Comparison of ENCODE assay signal across 20 cellular contexts in the genomic region with DNA sequence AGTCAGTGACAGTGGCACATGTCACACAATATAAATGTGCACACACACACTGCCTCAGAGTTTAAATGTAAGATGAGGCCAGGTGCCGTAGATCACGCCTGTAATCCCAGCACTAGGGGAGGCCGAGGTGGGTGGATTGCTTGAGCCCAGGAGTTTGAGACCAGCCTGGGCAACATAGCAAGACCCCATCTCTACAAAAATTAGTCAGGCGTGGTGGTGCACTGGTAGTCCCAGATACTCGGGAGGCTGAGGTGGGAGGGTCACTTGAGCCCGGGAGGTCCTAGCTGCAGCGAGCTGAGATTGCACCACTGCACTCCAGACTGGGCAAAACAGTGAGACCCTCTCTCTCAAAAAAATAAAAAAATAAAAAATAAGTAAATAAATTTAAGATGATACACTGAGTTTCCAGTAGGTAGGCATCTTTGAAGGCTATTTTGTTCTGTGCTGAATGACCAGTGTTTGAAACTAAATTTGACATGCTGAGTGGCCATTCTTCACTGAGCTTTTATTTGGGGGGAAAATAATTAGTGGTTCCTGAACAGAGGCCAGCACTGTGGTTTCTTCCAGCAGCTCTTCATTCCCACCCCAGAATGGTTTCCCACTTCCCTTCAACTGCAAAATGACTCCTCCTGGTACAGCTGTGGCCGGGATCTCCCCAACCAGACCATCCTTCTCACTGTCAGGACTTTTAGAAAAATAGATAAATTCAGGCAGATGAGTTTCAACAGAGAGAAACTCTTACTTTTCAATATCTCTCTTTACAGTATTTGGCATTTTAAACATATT.
"Had no signal": no experiment of that assay in that cellular context is flagged by ENCODE, and none has a peak within 500 bp of the region (broad histone marks: within the 10 kb centered on the region; RNA-seq: fewer than 3 reads in every experiment).

No MANE protein-coding gene starts in this region.

- H3K9me3 Mint-ChIP-seq: activated CD4-positive, alpha-beta T cell treated with anti-CD3 and anti-CD28 coated beads, Interleukin-2, amount 10 ng/mL, durations not matched to agents 7 days and 5 days; activated naive CD8-positive, alpha-beta T cell treated with anti-CD3 and anti-CD28 coated beads, Interleukin-2, amount 10 ng/mL, durations not matched to agents 7 days and 5 days; activated T-cell treated with anti-CD3 and anti-CD28 coated beads, Interleukin-2, amount 50 U/mL, for 72 hours; endodermal cell; immature natural killer cell; neural crest cell; stimulated activated memory B cell treated with anti-CD40 and anti-IgM and Interleukin-4, amounts not matched to agents 10 μg/mL and 1 μg/mL and 100 μg/mL, for 72 hours; T-helper 2 cell treated with Interferon-gamma antibody and Interleukin-4, amounts not matched to agents 5 μg/mL and 100 μg/mL, for 36 hours had no signal

- H3K9me3 ChIP-seq: gastrocnemius medialis, heart left ventricle, lower lobe of right lung, ovary, tibial artery, uterus had no signal

- H3K27me3 Mint-ChIP-seq: activated CD4-positive, alpha-beta T cell treated with anti-CD3 and anti-CD28 coated beads, Interleukin-2, amount 10 ng/mL, durations not matched to agents 7 days and 5 days; activated naive CD8-positive, alpha-beta T cell treated with anti-CD3 and anti-CD28 coated beads, Interleukin-2, amount 10 ng/mL, durations not matched to agents 7 days and 5 days had no signal

- H3K4me3 Mint-ChIP-seq: activated CD4-positive, alpha-beta T cell treated with anti-CD3 and anti-CD28 coated beads, Interleukin-2, amount 10 ng/mL, durations not matched to agents 7 days and 5 days; activated naive CD8-positive, alpha-beta T cell treated with anti-CD3 and anti-CD28 coated beads, Interleukin-2, amount 10 ng/mL, durations not matched to agents 7 days and 5 days; activated T-cell treated with anti-CD3 and anti-CD28 coated beads, Interleukin-2, amount 50 U/mL, for 72 hours; endodermal cell; immature natural killer cell; neural crest cell; stimulated activated memory B cell treated with anti-CD40 and anti-IgM and Interleukin-4, amounts not matched to agents 10 μg/mL and 1 μg/mL and 100 μg/mL, for 72 hours; T-helper 2 cell treated with Interferon-gamma antibody and Interleukin-4, amounts not matched to agents 5 μg/mL and 100 μg/mL, for 36 hours had no signal

- H3K36me3 Mint-ChIP-seq: activated naive CD8-positive, alpha-beta T cell treated with anti-CD3 and anti-CD28 coated beads, Interleukin-2, amount 10 ng/mL, durations not matched to agents 7 days and 5 days; stimulated activated memory B cell treated with anti-CD40 and anti-IgM and Interleukin-4, amounts not matched to agents 10 μg/mL and 1 μg/mL and 100 μg/mL, for 72 hours had no signal

- H3K4me1 ChIP-seq: gastrocnemius medialis, heart left ventricle, lower lobe of right lung, tibial artery, uterus had no signal

- H3K27ac Mint-ChIP-seq: activated naive CD8-positive, alpha-beta T cell treated with anti-CD3 and anti-CD28 coated beads, Interleukin-2, amount 10 ng/mL, durations not matched to agents 7 days and 5 days; activated T-cell treated with anti-CD3 and anti-CD28 coated beads, Interleukin-2, amount 50 U/mL, for 72 hours; endodermal cell; stimulated activated memory B cell treated with anti-CD40 and anti-IgM and Interleukin-4, amounts not matched to agents 10 μg/mL and 1 μg/mL and 100 μg/mL, for 72 hours; T-helper 2 cell treated with Interferon-gamma antibody and Interleukin-4, amounts not matched to agents 5 μg/mL and 100 μg/mL, for 36 hours had no signal

- H3K4me1 Mint-ChIP-seq: endodermal cell, immature natural killer cell had no signal

- H3K27ac ChIP-seq: cardiac muscle cell, dorsolateral prefrontal cortex, gastrocnemius medialis, heart left ventricle, lower lobe of right lung, ovary, tibial artery, uterus had no signal

- H3K4me3 ChIP-seq: cardiac muscle cell, dorsolateral prefrontal cortex, gastrocnemius medialis, heart left ventricle, lower lobe of right lung, ovary, tibial artery, uterus had no signal

- H3K36me3 ChIP-seq: cardiac muscle cell, gastrocnemius medialis, heart left ventricle, lower lobe of right lung, ovary, tibial artery, uterus had no signal

- DNase-seq: activated CD4-positive, alpha-beta T cell treated with anti-CD3 and anti-CD28 coated beads, Interleukin-2, amount 10 ng/mL, durations not matched to agents 7 days and 5 days; activated CD8-positive, alpha-beta memory T cell treated with anti-CD3 and anti-CD28 coated beads, Interleukin-2, amount 50 U/mL, for 48 hours; activated gamma-delta T cell treated with Interleukin-2 at 50 U/mL for 16 hours; activated naive CD8-positive, alpha-beta T cell treated with anti-CD3 and anti-CD28 coated beads, Interleukin-2, amount 10 ng/mL, durations not matched to agents 7 days and 5 days; activated T-cell treated with anti-CD3 and anti-CD28 coated beads, Interleukin-2, amount 50 U/mL, for 72 hours; anterior cingulate cortex; dorsolateral prefrontal cortex; endodermal cell; gastrocnemius medialis; heart left ventricle; immature natural killer cell; lower lobe of right lung; ovary; stimulated activated CD4-positive, alpha-beta T cell treated with anti-CD3 and anti-CD28 coated beads, Interleukin-2, amount 100 ng/mL, for 48 hours; uterus had no signal

- ATAC-seq: activated T-cell treated with anti-CD3 and anti-CD28 coated beads, Interleukin-2, amount 50 U/mL, for 72 hours; gastrocnemius medialis; heart left ventricle; stimulated activated memory B cell treated with anti-CD40 and anti-IgM and Interleukin-4, amounts not matched to agents 10 μg/mL and 1 μg/mL and 100 μg/mL, for 72 hours had no signal
